Comparison of ENCODE assay signal across 23 cellular contexts in the genomic region with DNA sequence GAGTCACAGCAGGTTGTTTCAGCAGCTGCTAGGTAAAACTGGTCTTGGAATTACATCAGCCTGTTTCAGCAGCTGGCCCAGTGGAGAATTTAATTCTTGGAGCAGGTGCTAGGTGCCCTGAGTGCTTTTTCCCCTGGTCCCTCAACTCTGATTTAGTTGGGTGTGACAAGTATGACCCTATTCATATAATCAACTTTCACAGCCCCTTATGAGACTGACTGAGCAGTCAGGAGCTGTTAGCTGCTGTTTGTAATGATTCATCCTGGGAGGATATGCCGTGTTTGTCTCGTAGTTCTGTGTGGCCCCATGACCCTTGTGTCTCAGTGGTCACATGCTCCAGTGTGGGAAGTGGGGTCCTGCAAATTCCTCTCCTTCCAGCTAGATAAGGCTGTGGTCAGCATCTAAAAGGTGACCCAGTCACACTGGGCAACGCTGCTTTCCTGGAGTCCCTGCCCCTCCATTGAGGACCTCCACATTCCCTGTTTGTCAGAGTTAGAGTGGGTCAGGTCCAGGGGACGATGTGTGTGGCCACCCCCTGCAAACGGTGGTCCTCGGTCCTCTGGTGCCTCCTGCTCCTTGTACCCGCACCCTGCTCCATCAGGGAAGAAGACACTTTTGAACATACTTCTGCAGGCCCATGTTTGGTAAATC. TPM values are rescaled to one million over a fixed set of nuclear protein-coding genes. Genes with fewer than 3 reads are reported as not detected.
DNase-seq lines count a peak whose midpoint lies in the region; ATAC-seq, FAIRE-seq and TF ChIP-seq lines count a peak whose summit lies in the region.
"Had no signal": no experiment of that assay in that cellular context is flagged by ENCODE, and none has a peak within 500 bp of the region (broad histone marks: within the 10 kb centered on the region; RNA-seq: fewer than 3 reads in every experiment).

No MANE protein-coding gene starts in this region.

- DNase-seq in HepG2 (ENCODE audit: low spot score) (no peak), right lobe of liver (no peak), amniotic epithelial cell (ENCODE audit: low read depth) (peak; percentile 18), hepatic stellate cell (ENCODE audit: low spot score) (peak; percentile 37), LoVo (ENCODE audit: low spot score) (no peak)
- no peak for DNase-seq in activated CD4-positive, alpha-beta memory T cell treated with anti-CD3 and anti-CD28 coated beads, Interleukin-2, amount 10 ng/mL, durations not matched to agents 7 days and 5 days
- DNase-seq in CD4-positive, alpha-beta T cell: no peak
- DNase-seq: activated CD4-positive, alpha-beta T cell treated with anti-CD3 and anti-CD28 coated beads, Interleukin-2, amount 50 U/mL, for 1 hour; activated naive CD4-positive, alpha-beta T cell treated with anti-CD3 and anti-CD28 coated beads for 36 hours; activated T-cell treated with anti-CD3 and anti-CD28 coated beads for 4 hours; CD8-positive, alpha-beta T cell; gastrocnemius medialis; left ventricle myocardium superior; NCI-H1436; ovary; stimulated activated CD4-positive, alpha-beta T cell treated with anti-CD3 and anti-CD28 coated beads, Interleukin-2, amount 100 ng/mL, for 48 hours; T-helper 1 cell had no signal

- H3K4me3 Mint-ChIP-seq in activated CD4-positive, alpha-beta memory T cell treated with anti-CD3 and anti-CD28 coated beads, Interleukin-2, amount 10 ng/mL, durations not matched to agents 7 days and 5 days: no peak overlapping the region
- H3K4me3 Mint-ChIP-seq in CD4-positive, alpha-beta T cell: no peak overlapping the region
- H3K4me3 Mint-ChIP-seq: activated naive CD4-positive, alpha-beta T cell treated with anti-CD3 and anti-CD28 coated beads for 36 hours; CD8-positive, alpha-beta T cell had no signal

- no peak overlapping the region for H3K27ac Mint-ChIP-seq in activated CD4-positive, alpha-beta memory T cell treated with anti-CD3 and anti-CD28 coated beads, Interleukin-2, amount 10 ng/mL, durations not matched to agents 7 days and 5 days
- H3K27ac Mint-ChIP-seq in CD4-positive, alpha-beta T cell: no peak overlapping the region
- H3K27ac Mint-ChIP-seq: activated naive CD4-positive, alpha-beta T cell treated with anti-CD3 and anti-CD28 coated beads for 36 hours; CD8-positive, alpha-beta T cell had no signal

- H3K36me3 Mint-ChIP-seq in activated CD4-positive, alpha-beta memory T cell treated with anti-CD3 and anti-CD28 coated beads, Interleukin-2, amount 10 ng/mL, durations not matched to agents 7 days and 5 days (ENCODE audit: low read depth): no peaks in the 10 kb centered on the region
- H3K36me3 Mint-ChIP-seq in CD4-positive, alpha-beta T cell (ENCODE audit: low read depth): no peaks in the 10 kb centered on the region
- H3K36me3 Mint-ChIP-seq: CD8-positive, alpha-beta T cell had no signal

- FAIRE-seq in HepG2 (lab: Jason Lieb, UNC): no peak
- FAIRE-seq: GM19239 had no signal

- peaks cover 8% of the 10 kb centered on the region for H3K4me1 Mint-ChIP-seq in activated CD4-positive, alpha-beta memory T cell treated with anti-CD3 and anti-CD28 coated beads, Interleukin-2, amount 10 ng/mL, durations not matched to agents 7 days and 5 days
- no peaks in the 10 kb centered on the region for H3K4me1 Mint-ChIP-seq in CD4-positive, alpha-beta T cell (ENCODE audit: low read depth)

- H3K4me2 ChIP-seq in HepG2 (ENCODE audit: low read depth, low read length): no peak overlapping the region

- TF ChIP-seq CTCF in HepG2 (CRISPR knock-in tag; IDR thresholded peaks at IDR 0.05) (no peak), right lobe of liver (IDR thresholded peaks at IDR 0.05) (no peak)
- no peak for TF ChIP-seq CTCF in CD4-positive, alpha-beta T cell (IDR thresholded peaks at IDR 0.05)

- no peak overlapping the region for H2AFZ ChIP-seq in HepG2 (ENCODE audit: low read length)

- CTCF ChIA-PET in HepG2 (lab: Yijun Ruan, JAX; ENCODE audit: low intra/inter-chr PET ratio, low total read pairs): no interaction called here
- CTCF ChIA-PET in activated CD4-positive, alpha-beta memory T cell treated with anti-CD3 and anti-CD28 coated beads, Interleukin-2, amount 10 ng/mL, durations not matched to agents 7 days and 5 days (lab: Charles Lee): interaction anchor here (1.0 to 1.6 kb wide), 3 partner anchors 198 to 208 kb away, joined by 3 to 9 read pairs (median 7); no protein-coding TSS in a partner anchor
- CTCF ChIA-PET in CD4-positive, alpha-beta T cell (lab: Charles Lee): no interaction called here

- H3K9me3 ChIP-seq in HepG2 (ENCODE audit: low read length) (no peaks in the 10 kb centered on the region), right lobe of liver (no peaks in the 10 kb centered on the region)
- H3K9me3 ChIP-seq in CD4-positive, alpha-beta T cell (ENCODE audit: control insufficient read depth, low read length): no peaks in the 10 kb centered on the region
- H3K9me3 ChIP-seq: ascending aorta, gastrocnemius medialis, ovary had no signal

- no peaks in the 10 kb centered on the region for H3K79me2 ChIP-seq in HepG2 (ENCODE audit: insufficient read depth, low read length)

- ATAC-seq in HepG2: no peak
- ATAC-seq in right lobe of liver: no peak
- ATAC-seq in HG02870 (IDR thresholded peaks at IDR 0.05; ENCODE audit: unreplicated experiment): no peak
- ATAC-seq in CD4-positive, alpha-beta T cell (ENCODE audit: poor library complexity): no peak
- ATAC-seq: CD8-positive, alpha-beta T cell; gastrocnemius medialis; HCT116; left ventricle myocardium superior; Right ventricle myocardium inferior had no signal

- no peaks in the 10 kb centered on the region for H4K20me1 ChIP-seq in HepG2 (ENCODE audit: insufficient read depth, low read length)

- no TSS peak for BruUV-seq in HepG2 (replicated peaks; lab: Mats Ljungman, UMichigan)

- POLR2A ChIA-PET in HepG2 (lab: Yijun Ruan, JAX): no interaction called here
- POLR2A ChIA-PET in activated CD4-positive, alpha-beta memory T cell treated with anti-CD3 and anti-CD28 coated beads, Interleukin-2, amount 10 ng/mL, durations not matched to agents 7 days and 5 days (lab: Charles Lee): no interaction called here
- POLR2A ChIA-PET in CD4-positive, alpha-beta T cell (lab: Charles Lee): no interaction called here

- no peak overlapping the region for H3K4me3 ChIP-seq in HepG2 (replicated peaks in 1 of 3; ENCODE audit: insufficient read depth in 1 of 3, low read depth in 2 of 3, low read length in 3 of 3)
- no peak overlapping the region for H3K4me3 ChIP-seq in right lobe of liver
- H3K4me3 ChIP-seq: ascending aorta, gastrocnemius medialis, ovary had no signal

- no peaks in the 10 kb centered on the region for H3K27me3 ChIP-seq in HepG2 (ENCODE audit: control insufficient read depth in 1 of 2, insufficient read depth in 2 of 2, low read length in 2 of 2)
- H3K27me3 ChIP-seq in right lobe of liver: no peaks in the 10 kb centered on the region
- no peaks in the 10 kb centered on the region for H3K27me3 ChIP-seq in CD4-positive, alpha-beta T cell (ENCODE audit: control insufficient read depth, insufficient read depth, low read length)
- H3K27me3 ChIP-seq: ascending aorta, gastrocnemius medialis, ovary had no signal

- intact Hi-C loops in HepG2 (cut with micrococcal nuclease; ENCODE audit: unreplicated experiment) (no loop called here), right lobe of liver (cut with DNase I) (loop anchor here in 1 of 2 donors (5.0 to 10.0 kb wide), 2 partner anchors 205 to 292 kb away; no protein-coding TSS in a partner anchor)
- intact Hi-C loops in CD4-positive, alpha-beta T cell (cut with DNase I, micrococcal nuclease): loop anchor here in 1 of 2 experiments (5.0 kb wide), 1 partner anchor 120 kb away; no protein-coding TSS in a partner anchor

- in situ Hi-C loops in HepG2 (cut with HindIII; ENCODE audit: extremely low pct_ligation_motif_present, low pct_unique_long_range_greater_than_20kb): no loop called here

- WGBS in HepG2 (ENCODE audit: low lambda C conversion rate): 8% methylated on average over 2 of the region's 7 CpGs
- 18% methylated on average over 2 of the region's 7 CpGs for WGBS in right lobe of liver (ENCODE audit: insufficient coverage, low coverage, low lambda C conversion rate, missing lambda C conversion rate)

- TF ChIP-seq RAD21 in HepG2 (CRISPR knock-in tag; IDR thresholded peaks at IDR 0.05): no peak

- H3K9me3 Mint-ChIP-seq in activated CD4-positive, alpha-beta memory T cell treated with anti-CD3 and anti-CD28 coated beads, Interleukin-2, amount 10 ng/mL, durations not matched to agents 7 days and 5 days: no peaks in the 10 kb centered on the region
- no peaks in the 10 kb centered on the region for H3K9me3 Mint-ChIP-seq in CD4-positive, alpha-beta T cell
- H3K9me3 Mint-ChIP-seq: activated naive CD4-positive, alpha-beta T cell treated with anti-CD3 and anti-CD28 coated beads for 36 hours; CD8-positive, alpha-beta T cell had no signal

- peaks cover 3% of the 10 kb centered on the region for H3K27me3 Mint-ChIP-seq in activated CD4-positive, alpha-beta memory T cell treated with anti-CD3 and anti-CD28 coated beads, Interleukin-2, amount 10 ng/mL, durations not matched to agents 7 days and 5 days
- no peaks in the 10 kb centered on the region for H3K27me3 Mint-ChIP-seq in CD4-positive, alpha-beta T cell

- H3K27ac ChIP-seq in HepG2 (ENCODE audit: extremely low read length, insufficient read depth, low read length) (no peak overlapping the region), right lobe of liver (no peak overlapping the region)
- no peak overlapping the region for H3K27ac ChIP-seq in CD4-positive, alpha-beta T cell (ENCODE audit: low read depth, low read length)
- H3K27ac ChIP-seq: ascending aorta, gastrocnemius medialis, ovary had no signal

- H3K36me3 ChIP-seq in HepG2 (replicated peaks in 1 of 2; ENCODE audit: control insufficient read depth in 1 of 2, insufficient read depth in 2 of 2, low read length in 2 of 2) (no peaks in the 10 kb centered on the region), right lobe of liver (no peaks in the 10 kb centered on the region)
- H3K36me3 ChIP-seq: ascending aorta, gastrocnemius medialis, ovary had no signal

- TF ChIP-seq EP300 in HepG2 (IDR thresholded peaks at IDR 0.05; ENCODE audit: low read depth in 2 of 2, low read length in 2 of 2): no peak
- no peak for TF ChIP-seq EP300 in HepG2 (CRISPR knock-in tag; IDR thresholded peaks at IDR 0.05; ENCODE audit: borderline replicate concordance)

- no peak overlapping the region for H3K9ac ChIP-seq in HepG2 (ENCODE audit: insufficient read depth, low read depth, low read length)

- H3K4me1 ChIP-seq in HepG2 (ENCODE audit: insufficient read depth, low read length) (no peaks in the 10 kb centered on the region), right lobe of liver (peaks cover 0 to 1% (median 0%) of the 10 kb centered on the region in 4 donors)
- H3K4me1 ChIP-seq: ascending aorta, gastrocnemius medialis had no signal

- TF ChIP-seq POLR2A in HepG2 (IDR thresholded peaks at IDR 0.05; ENCODE audit: insufficient read depth in 1 of 2, low read depth in 2 of 2, low read length in 2 of 2): no peak
- no peak for TF ChIP-seq POLR2A in right lobe of liver (IDR thresholded peaks at IDR 0.05)

RNA-seq across cellular contexts. Expression of gene TBATA, which starts 28.3 kb away (rescaled TPM):
- total RNA-seq in HepG2 (2016; rRNA removed; fragmentation: Illumina TruSeq; extraction: Trizol) (not detected in 2 replicates), right lobe of liver (not detected)
- not detected in 2 replicates for total RNA-seq in HepG2 (2016; cell fraction: cytosol; rRNA removed; fragmentation: Illumina TruSeq; extraction: Trizol; ENCODE audit: low read depth)
- not detected in 2 replicates for total RNA-seq in HepG2 (2016; cell fraction: insoluble cytoplasmic fraction; rRNA removed; fragmentation: Illumina TruSeq; extraction: Trizol)
- not detected in 2 replicates for total RNA-seq in HepG2 (2016; cell fraction: membrane; rRNA removed; fragmentation: Illumina TruSeq; extraction: Trizol)
- total RNA-seq in HepG2 (2016; cell fraction: nucleus; rRNA removed; fragmentation: Illumina TruSeq; extraction: Trizol): not detected in 2 replicates
- not detected in 2 replicates for polyA plus RNA-seq in HepG2 (2011; rRNA removed)
- polyA plus RNA-seq in HepG2 (2011; cell fraction: cytosol; rRNA removed): not detected in 2 replicates
- not detected in 2 replicates for polyA plus RNA-seq in HepG2 (2011; cell fraction: nucleus; rRNA removed)
- not detected in 2 replicates for polyA plus RNA-seq in HepG2 (2012)
- not detected in 2 replicates for polyA plus RNA-seq in HepG2 (2016; cell fraction: cytosol; fragmentation: Illumina TruSeq; extraction: Trizol; ENCODE audit: low read depth)
- polyA plus RNA-seq in HepG2 (2016; cell fraction: insoluble cytoplasmic fraction; fragmentation: Illumina TruSeq; extraction: Trizol; ENCODE audit: low read depth): not detected in 2 replicates
- polyA plus RNA-seq in HepG2 (2016; cell fraction: membrane; fragmentation: Illumina TruSeq; extraction: Trizol; ENCODE audit: low read depth): not detected in 2 replicates
- polyA plus RNA-seq in HepG2 (2016; cell fraction: nucleus; fragmentation: Illumina TruSeq; extraction: Trizol; ENCODE audit: insufficient read depth, low read depth): not detected in 2 replicates
- polyA minus RNA-seq in HepG2 (2011; rRNA and poly(A)+ RNA removed; ENCODE audit: low replicate concordance): not detected in 2 replicates
- polyA minus RNA-seq in HepG2 (2011; cell fraction: cytosol; rRNA and poly(A)+ RNA removed): not detected in 2 replicates
- polyA minus RNA-seq in HepG2 (2011; cell fraction: nucleus; rRNA and poly(A)+ RNA removed): not detected in 2 replicates
- not detected for total RNA-seq in activated CD4-positive, alpha-beta memory T cell treated with anti-CD3 and anti-CD28 coated beads, Interleukin-2, amount 10 ng/mL, durations not matched to agents 7 days and 5 days
- total RNA-seq in CD4-positive, alpha-beta T cell: not detected
- total RNA-seq: activated naive CD4-positive, alpha-beta T cell treated with anti-CD3 and anti-CD28 coated beads for 36 hours; ascending aorta; CD8-positive, alpha-beta T cell; gastrocnemius medialis; left ventricle myocardium superior; ovary; Right ventricle myocardium inferior; urinary bladder had no signal
- polyA plus RNA-seq: ovary, urinary bladder had no signal

RNA-seq across cellular contexts. Expression of gene SGPL1, which starts 58.9 kb away (rescaled TPM):
- 19.0 and 25.0 TPM in 2 replicates for total RNA-seq in HepG2 (2016; rRNA removed; fragmentation: Illumina TruSeq; extraction: Trizol)
- total RNA-seq in HepG2 (2016; cell fraction: cytosol; rRNA removed; fragmentation: Illumina TruSeq; extraction: Trizol; ENCODE audit: low read depth): 12.3 and 14.8 TPM in 2 replicates
- total RNA-seq in HepG2 (2016; cell fraction: insoluble cytoplasmic fraction; rRNA removed; fragmentation: Illumina TruSeq; extraction: Trizol): 14.5 and 23.0 TPM in 2 replicates
- 15.7 and 16.0 TPM in 2 replicates for total RNA-seq in HepG2 (2016; cell fraction: membrane; rRNA removed; fragmentation: Illumina TruSeq; extraction: Trizol)
- 26.9 and 32.2 TPM in 2 replicates for total RNA-seq in HepG2 (2016; cell fraction: nucleus; rRNA removed; fragmentation: Illumina TruSeq; extraction: Trizol)
- polyA plus RNA-seq in HepG2 (2011; rRNA removed): 15.7 and 17.6 TPM in 2 replicates
- 9.8 and 13.8 TPM in 2 replicates for polyA plus RNA-seq in HepG2 (2011; cell fraction: cytosol; rRNA removed)
- 13.8 and 17.5 TPM in 2 replicates for polyA plus RNA-seq in HepG2 (2011; cell fraction: nucleus; rRNA removed)
- 11.1 and 12.6 TPM in 2 replicates for polyA plus RNA-seq in HepG2 (2012)
- polyA plus RNA-seq in HepG2 (2016; cell fraction: cytosol; fragmentation: Illumina TruSeq; extraction: Trizol; ENCODE audit: low read depth): 2.8 and 3.4 TPM in 2 replicates
- polyA plus RNA-seq in HepG2 (2016; cell fraction: insoluble cytoplasmic fraction; fragmentation: Illumina TruSeq; extraction: Trizol; ENCODE audit: low read depth): 10.4 TPM in 2 replicates
- 5.2 and 6.0 TPM in 2 replicates for polyA plus RNA-seq in HepG2 (2016; cell fraction: membrane; fragmentation: Illumina TruSeq; extraction: Trizol; ENCODE audit: low read depth)
- 32.2 and 33.8 TPM in 2 replicates for polyA plus RNA-seq in HepG2 (2016; cell fraction: nucleus; fragmentation: Illumina TruSeq; extraction: Trizol; ENCODE audit: insufficient read depth, low read depth)
- 32.9 and 47.1 TPM in 2 replicates for polyA minus RNA-seq in HepG2 (2011; rRNA and poly(A)+ RNA removed; ENCODE audit: low replicate concordance)
- polyA minus RNA-seq in HepG2 (2011; cell fraction: cytosol; rRNA and poly(A)+ RNA removed): 17.3 and 21.5 TPM in 2 replicates
- 37.6 and 39.2 TPM in 2 replicates for polyA minus RNA-seq in HepG2 (2011; cell fraction: nucleus; rRNA and poly(A)+ RNA removed)
- 10 to 100 TPM; 33.2 to 50.1 (median 38.0) TPM for total RNA-seq in right lobe of liver
- total RNA-seq in activated CD4-positive, alpha-beta memory T cell treated with anti-CD3 and anti-CD28 coated beads, Interleukin-2, amount 10 ng/mL, durations not matched to agents 7 days and 5 days: 10 to 100 TPM; 25.8 to 28.5 TPM
- total RNA-seq in CD4-positive, alpha-beta T cell: 10 to 100 TPM; 15.1 to 16.9 TPM

Comparison
In these comparisons a context has a peak if more than half of its experiments do, and no peak if none do; other contexts are left out.
1. DNase-seq: peak in amniotic epithelial cell (single experiment) and hepatic stellate cell (single experiment); none in HepG2 (single experiment), right lobe of liver (0 of 3), activated CD4-positive, alpha-beta memory T cell treated with anti-CD3 and anti-CD28 coated beads, Interleukin-2, amount 10 ng/mL, durations not matched to agents 7 days and 5 days (single experiment), LoVo (single experiment) and CD4-positive, alpha-beta T cell (0 of 10).